Comparison of ENCODE assay signal across 38 cellular contexts in genomic region chr6:116154887-116155286, GRCh38. TPM values are rescaled to one million over a fixed set of nuclear protein-coding genes. Genes with fewer than 3 reads are reported as not detected.
"Had no signal": no experiment of that assay in that cellular context is flagged by ENCODE, and none has a peak within 500 bp of the region (broad histone marks: within the 10 kb centered on the region; RNA-seq: fewer than 3 reads in every experiment).

No MANE protein-coding gene starts in this region.

- H3K4me1 Mint-ChIP-seq: activated CD4-positive, alpha-beta T cell treated with anti-CD3 and anti-CD28 coated beads, Interleukin-2, amount 10 ng/mL, durations not matched to agents 24 days and 14 days; activated T-helper 17 cell treated with anti-CD3 and anti-CD28 coated beads, Interleukin-2, amount 50 U/mL, for 72 hours had no signal

- ATAC-seq: activated CD8-positive, alpha-beta T cell treated with anti-CD3 and anti-CD28 coated beads for 36 hours; activated naive CD4-positive, alpha-beta T cell treated with anti-CD3 and anti-CD28 coated beads, Interleukin-2, amount 50 U/mL, for 72 hours; activated T-cell treated with anti-CD3 and anti-CD28 coated beads, Interleukin-2, amount 50 U/mL, for 4 hours; activated T-cell treated with anti-CD3 and anti-CD28 coated beads, Interleukin-2, amount 50 U/mL, for 72 hours; activated T-helper 17 cell treated with anti-CD3 and anti-CD28 coated beads, Interleukin-2, amount 50 U/mL, for 72 hours; body of pancreas had no signal

- H3K27me3 ChIP-seq: adrenal gland, body of pancreas, brain microvascular endothelial cell, breast epithelium had no signal

- H3K9me3 Mint-ChIP-seq: activated B cell treated with CpG ODN at 0.5 μM for 24 hours; activated CD4-positive, alpha-beta T cell treated with anti-CD3 and anti-CD28 coated beads, Interleukin-2, amount 10 ng/mL, durations not matched to agents 24 days and 14 days; activated CD8-positive, alpha-beta T cell treated with anti-CD3 and anti-CD28 coated beads for 36 hours; activated naive CD4-positive, alpha-beta T cell treated with anti-CD3 and anti-CD28 coated beads, Interleukin-2, amount 50 U/mL, for 72 hours; activated naive CD8-positive, alpha-beta T cell treated with anti-CD3 and anti-CD28 coated beads for 36 hours; activated T-cell treated with anti-CD3 and anti-CD28 coated beads, Interleukin-2, amount 50 U/mL, for 72 hours; activated T-helper 1 cell treated with anti-CD3 and anti-CD28 coated beads, Interleukin-12 subunit alpha, Interleukin-12 subunit beta, Interleukin-2, Interleukin-4 antibody, amounts not matched to agents 30 ng/mL and 10 ng/mL and 1 ng/mL, durations not matched to agents 14 hours and 24 hours and 36 hours; activated T-helper 17 cell treated with anti-CD3 and anti-CD28 coated beads, Interleukin-2, amount 50 U/mL, for 72 hours; T-helper 1 cell treated with Interleukin-12 subunit alpha and Interleukin-12 subunit beta and Interleukin-4 antibody, amounts not matched to agents 30 μg/mL and 1 μg/mL, for 36 hours; T-helper 2 cell treated with Interferon-gamma antibody and Interleukin-4, amounts not matched to agents 5 μg/mL and 100 μg/mL, for 36 hours had no signal

- H3K4me3 Mint-ChIP-seq: activated B cell treated with CpG ODN at 0.5 μM for 24 hours; activated CD4-positive, alpha-beta memory T cell treated with anti-CD3 and anti-CD28 coated beads for 36 hours; activated CD4-positive, alpha-beta T cell treated with anti-CD3 and anti-CD28 coated beads, Interleukin-2, amount 10 ng/mL, durations not matched to agents 24 days and 14 days; activated CD8-positive, alpha-beta T cell treated with anti-CD3 and anti-CD28 coated beads for 36 hours; activated naive CD4-positive, alpha-beta T cell treated with anti-CD3 and anti-CD28 coated beads for 36 hours; activated naive CD8-positive, alpha-beta T cell treated with anti-CD3 and anti-CD28 coated beads for 36 hours; activated T-cell treated with anti-CD3 and anti-CD28 coated beads, Interleukin-2, amount 50 U/mL, for 4 hours; activated T-cell treated with anti-CD3 and anti-CD28 coated beads, Interleukin-2, amount 50 U/mL, for 72 hours; activated T-helper 1 cell treated with anti-CD3 and anti-CD28 coated beads, Interleukin-12 subunit alpha, Interleukin-12 subunit beta, Interleukin-2, Interleukin-4 antibody, amounts not matched to agents 30 ng/mL and 10 ng/mL and 1 ng/mL, durations not matched to agents 14 hours and 24 hours and 36 hours; activated T-helper 17 cell treated with anti-CD3 and anti-CD28 coated beads, Interleukin-2, amount 50 U/mL, for 72 hours; T-helper 1 cell treated with Interleukin-12 subunit alpha and Interleukin-12 subunit beta and Interleukin-4 antibody, amounts not matched to agents 30 μg/mL and 1 μg/mL, for 36 hours; T-helper 2 cell treated with Interferon-gamma antibody and Interleukin-4, amounts not matched to agents 5 μg/mL and 100 μg/mL, for 36 hours had no signal

- H3K27ac ChIP-seq: adrenal gland, body of pancreas, brain microvascular endothelial cell, breast epithelium, VCaP had no signal

- H3K27me3 Mint-ChIP-seq: activated B cell treated with CpG ODN at 0.5 μM for 24 hours; activated CD4-positive, alpha-beta memory T cell treated with anti-CD3 and anti-CD28 coated beads for 36 hours; activated CD4-positive, alpha-beta T cell treated with anti-CD3 and anti-CD28 coated beads, Interleukin-2, amount 10 ng/mL, durations not matched to agents 24 days and 14 days; activated CD8-positive, alpha-beta T cell treated with anti-CD3 and anti-CD28 coated beads for 36 hours; activated naive CD8-positive, alpha-beta T cell treated with anti-CD3 and anti-CD28 coated beads for 36 hours; activated T-helper 17 cell treated with anti-CD3 and anti-CD28 coated beads, Interleukin-2, amount 50 U/mL, for 72 hours had no signal

- H3K36me3 ChIP-seq: adrenal gland, brain microvascular endothelial cell, breast epithelium had no signal

- DNase-seq: activated B cell treated with CpG ODN at 0.5 μM for 24 hours; activated CD4-positive, alpha-beta memory T cell treated with anti-CD3 and anti-CD28 coated beads for 36 hours; activated CD4-positive, alpha-beta T cell treated with anti-CD3 and anti-CD28 coated beads for 4 hours; activated CD4-positive, alpha-beta T cell treated with anti-CD3 and anti-CD28 coated beads, Interleukin-2, amount 10 ng/mL, durations not matched to agents 24 days and 14 days; activated CD4-positive, alpha-beta T cell treated with anti-CD3 and anti-CD28 coated beads, Interleukin-2, amount 50 U/mL, for 1 hour; activated CD4-positive, alpha-beta T cell treated with anti-CD3 and anti-CD28 coated beads, Interleukin-2, amount 50 U/mL, for 4 hours; activated CD4-positive, CD25-positive, alpha-beta regulatory T cell treated with anti-CD3 and anti-CD28 coated beads, Interleukin-2, amount 50 U/mL, for 72 hours; activated CD8-positive, alpha-beta memory T cell treated with anti-CD3 and anti-CD28 coated beads, Interleukin-2, amount 50 U/mL, for 4 hours; activated CD8-positive, alpha-beta T cell treated with anti-CD3 and anti-CD28 coated beads for 36 hours; activated effector memory CD4-positive, alpha-beta T cell treated with anti-CD3 and anti-CD28 coated beads, Interleukin-2, amount 50 U/mL, for 16 hours; activated gamma-delta T cell treated with Interleukin-2 at 50 U/mL for 16 hours; activated naive CD4-positive, alpha-beta T cell; activated naive CD4-positive, alpha-beta T cell treated with anti-CD3 and anti-CD28 coated beads for 36 hours; activated naive CD4-positive, alpha-beta T cell treated with anti-CD3 and anti-CD28 coated beads, Interleukin-2, amount 50 U/mL, for 16 hours; activated naive CD8-positive, alpha-beta T cell treated with anti-CD3 and anti-CD28 coated beads for 36 hours; activated T-cell treated with anti-CD3 and anti-CD28 coated beads for 4 hours; activated T-cell treated with anti-CD3 and anti-CD28 coated beads, Interleukin-2, amount 50 U/mL, for 1 hour; activated T-cell treated with anti-CD3 and anti-CD28 coated beads, Interleukin-2, amount 50 U/mL, for 4 hours; activated T-cell treated with anti-CD3 and anti-CD28 coated beads, Interleukin-2, amount 50 U/mL, for 72 hours; adrenal gland; amniotic stem cell; aorta; body of pancreas; brain microvascular endothelial cell; central memory CD4-positive, alpha-beta T cell; T-helper 1 cell; T-helper 2 cell; T-helper 9 cell had no signal

- H3K4me1 ChIP-seq: adrenal gland, body of pancreas, breast epithelium had no signal

- H3K27ac Mint-ChIP-seq: activated B cell treated with CpG ODN at 0.5 μM for 24 hours; activated CD4-positive, alpha-beta memory T cell treated with anti-CD3 and anti-CD28 coated beads for 36 hours; activated CD4-positive, alpha-beta T cell treated with anti-CD3 and anti-CD28 coated beads, Interleukin-2, amount 10 ng/mL, durations not matched to agents 24 days and 14 days; activated CD8-positive, alpha-beta T cell treated with anti-CD3 and anti-CD28 coated beads for 36 hours; activated naive CD4-positive, alpha-beta T cell treated with anti-CD3 and anti-CD28 coated beads for 36 hours; activated naive CD4-positive, alpha-beta T cell treated with anti-CD3 and anti-CD28 coated beads, Interleukin-2, amount 50 U/mL, for 72 hours; activated naive CD8-positive, alpha-beta T cell treated with anti-CD3 and anti-CD28 coated beads for 36 hours; activated T-cell treated with anti-CD3 and anti-CD28 coated beads, Interleukin-2, amount 50 U/mL, for 72 hours; activated T-helper 1 cell treated with anti-CD3 and anti-CD28 coated beads, Interleukin-12 subunit alpha, Interleukin-12 subunit beta, Interleukin-2, Interleukin-4 antibody, amounts not matched to agents 30 ng/mL and 10 ng/mL and 1 ng/mL, durations not matched to agents 14 hours and 24 hours and 36 hours; activated T-helper 17 cell treated with anti-CD3 and anti-CD28 coated beads, Interleukin-2, amount 50 U/mL, for 72 hours; T-helper 1 cell treated with Interleukin-12 subunit alpha and Interleukin-12 subunit beta and Interleukin-4 antibody, amounts not matched to agents 30 μg/mL and 1 μg/mL, for 36 hours; T-helper 2 cell treated with Interferon-gamma antibody and Interleukin-4, amounts not matched to agents 5 μg/mL and 100 μg/mL, for 36 hours had no signal

- H3K4me3 ChIP-seq: adrenal gland, body of pancreas, breast epithelium had no signal

- H3K9me3 ChIP-seq: adrenal gland, body of pancreas, breast epithelium had no signal

- FAIRE-seq: astrocyte, TTC549 had no signal

RNA-seq across cellular contexts. Expression of gene COL10A1, which starts 29.0 kb away (rescaled TPM):
- total RNA-seq: activated B cell treated with CpG ODN at 0.5 μM for 24 hours; activated CD4-positive, alpha-beta memory T cell treated with anti-CD3 and anti-CD28 coated beads for 36 hours; activated CD4-positive, alpha-beta T cell treated with anti-CD3 and anti-CD28 coated beads, Interleukin-2, amount 10 ng/mL, durations not matched to agents 24 days and 14 days; activated CD8-positive, alpha-beta memory T cell treated with anti-CD3 and anti-CD28 coated beads for 36 hours; activated CD8-positive, alpha-beta T cell treated with anti-CD3 and anti-CD28 coated beads for 36 hours; activated naive CD4-positive, alpha-beta T cell treated with anti-CD3 and anti-CD28 coated beads for 36 hours; activated naive CD4-positive, alpha-beta T cell treated with anti-CD3 and anti-CD28 coated beads, Interleukin-2, amount 50 U/mL, for 72 hours; activated naive CD8-positive, alpha-beta T cell treated with anti-CD3 and anti-CD28 coated beads for 36 hours; activated T-cell treated with anti-CD3 and anti-CD28 coated beads, Interleukin-2, amount 50 U/mL, for 4 hours; activated T-cell treated with anti-CD3 and anti-CD28 coated beads, Interleukin-2, amount 50 U/mL, for 72 hours; activated T-helper 1 cell treated with anti-CD3 and anti-CD28 coated beads, Interleukin-12 subunit alpha, Interleukin-12 subunit beta, Interleukin-2, Interleukin-4 antibody, amounts not matched to agents 30 ng/mL and 10 ng/mL and 1 ng/mL, durations not matched to agents 14 hours and 24 hours and 36 hours; activated T-helper 17 cell treated with anti-CD3 and anti-CD28 coated beads, Interleukin-2, amount 50 U/mL, for 72 hours; astrocyte had no signal
- polyA plus RNA-seq: aorta had no signal
